22 cellular contexts compared by ENCODE assay signal in genomic region chr22:44543362-44543761, GRCh38.
"Had no signal": no experiment of that assay in that cellular context is flagged by ENCODE, and none has a peak within 500 bp of the region (broad histone marks: within the 10 kb centered on the region; RNA-seq: fewer than 3 reads in every experiment).

No MANE protein-coding gene starts in this region.

- H3K36me3 Mint-ChIP-seq: activated naive CD4-positive, alpha-beta T cell treated with anti-CD3 and anti-CD28 coated beads, Interleukin-2, amount 10 ng/mL, durations not matched to agents 7 days and 5 days; naive thymus-derived CD4-positive, alpha-beta T cell had no signal

- H3K4me3 Mint-ChIP-seq: activated naive CD4-positive, alpha-beta T cell treated with anti-CD3 and anti-CD28 coated beads, Interleukin-2, amount 10 ng/mL, durations not matched to agents 7 days and 5 days; activated T-cell treated with anti-CD3 and anti-CD28 coated beads, Interleukin-2, amount 50 U/mL, for 72 hours; naive thymus-derived CD4-positive, alpha-beta T cell; stimulated activated naive CD8-positive, alpha-beta T cell treated with anti-CD3 and anti-CD28 coated beads, Interleukin-15, Interleukin-2, amounts not matched to agents 100 ng/mL and 50 ng/mL, for 24 hours had no signal

- H3K9me3 Mint-ChIP-seq: activated naive CD4-positive, alpha-beta T cell treated with anti-CD3 and anti-CD28 coated beads, Interleukin-2, amount 10 ng/mL, durations not matched to agents 7 days and 5 days; stimulated activated naive CD8-positive, alpha-beta T cell treated with anti-CD3 and anti-CD28 coated beads, Interleukin-15, Interleukin-2, amounts not matched to agents 100 ng/mL and 50 ng/mL, for 24 hours had no signal

- H3K27ac ChIP-seq: colonic mucosa, dorsolateral prefrontal cortex, esophagus muscularis mucosa, heart right ventricle, lower lobe of right lung, pancreas, psoas muscle, tibial artery had no signal

- H3K9me3 ChIP-seq: colonic mucosa, esophagus muscularis mucosa, heart right ventricle, lower lobe of right lung, pancreas, psoas muscle, tibial artery had no signal

- ATAC-seq: left lobe of liver; lower lobe of right lung; naive thymus-derived CD4-positive, alpha-beta T cell; pancreas; psoas muscle had no signal

- H3K27me3 ChIP-seq: colonic mucosa had no signal

- H3K4me1 Mint-ChIP-seq: activated naive CD4-positive, alpha-beta T cell treated with anti-CD3 and anti-CD28 coated beads, Interleukin-2, amount 10 ng/mL, durations not matched to agents 7 days and 5 days had no signal

- H3K27ac Mint-ChIP-seq: activated naive CD4-positive, alpha-beta T cell treated with anti-CD3 and anti-CD28 coated beads, Interleukin-2, amount 10 ng/mL, durations not matched to agents 7 days and 5 days; activated T-cell treated with anti-CD3 and anti-CD28 coated beads, Interleukin-2, amount 50 U/mL, for 72 hours; naive thymus-derived CD4-positive, alpha-beta T cell; stimulated activated naive CD8-positive, alpha-beta T cell treated with anti-CD3 and anti-CD28 coated beads, Interleukin-15, Interleukin-2, amounts not matched to agents 100 ng/mL and 50 ng/mL, for 24 hours had no signal

- H3K4me3 ChIP-seq: colonic mucosa, dorsolateral prefrontal cortex, esophagus muscularis mucosa, heart right ventricle, lower lobe of right lung, pancreas, psoas muscle, tibial artery had no signal

- DNase-seq: activated CD4-positive, alpha-beta T cell treated with anti-CD3 and anti-CD28 coated beads for 1 hour; activated CD8-positive, alpha-beta memory T cell treated with anti-CD3 and anti-CD28 coated beads, Interleukin-2, amount 50 U/mL, for 48 hours; activated naive CD4-positive, alpha-beta T cell treated with anti-CD3 and anti-CD28 coated beads, Interleukin-2, amount 10 ng/mL, durations not matched to agents 7 days and 5 days; activated T-cell treated with anti-CD3 and anti-CD28 coated beads, Interleukin-2, amount 50 U/mL, for 72 hours; amygdala; colonic mucosa; heart right ventricle; lower lobe of right lung; naive thymus-derived CD4-positive, alpha-beta T cell; psoas muscle; right cardiac atrium; stimulated activated CD4-positive, alpha-beta T cell treated with anti-CD3 and anti-CD28 coated beads, Interleukin-12 subunit alpha, Interleukin-12 subunit beta, amount 100 ng/mL, for 4 hours; stimulated activated CD4-positive, alpha-beta T cell treated with anti-CD3 and anti-CD28 coated beads, Interleukin-4, amount 100 ng/mL, for 4 hours; substantia nigra; T-helper 1 cell; T-helper 9 cell had no signal

- H3K36me3 ChIP-seq: colonic mucosa, esophagus muscularis mucosa, heart right ventricle, lower lobe of right lung, pancreas, tibial artery had no signal

- H3K4me1 ChIP-seq: colonic mucosa, lower lobe of right lung, pancreas, psoas muscle had no signal
